In genomic region chr11:57942808-57943207, GRCh38 we compare ENCODE assay signal across 27 cellular contexts.
"Had no signal": no experiment of that assay in that cellular context is flagged by ENCODE, and none has a peak within 500 bp of the region (broad histone marks: within the 10 kb centered on the region; RNA-seq: fewer than 3 reads in every experiment).

No MANE protein-coding gene starts in this region.

- ATAC-seq: natural killer cell; right lobe of liver; stimulated activated naive B cell treated with anti-CD40 and anti-IgM and Interleukin-4, amounts not matched to agents 10 μg/mL and 1 μg/mL and 100 μg/mL, for 72 hours; stimulated activated naive CD8-positive, alpha-beta T cell treated with anti-CD3 and anti-CD28 coated beads, Interleukin-15, Interleukin-2, amounts not matched to agents 100 U/mL and 50 U/mL, for 24 hours; upper lobe of right lung had no signal

- H3K9me3 Mint-ChIP-seq: immature natural killer cell; neural progenitor cell; stimulated activated naive B cell treated with anti-CD40 and anti-IgM and Interleukin-4, amounts not matched to agents 10 μg/mL and 1 μg/mL and 100 μg/mL, for 72 hours had no signal

- DNase-seq: hypothalamus; immature natural killer cell; left ventricle myocardium inferior; mesendoderm; naive B cell; natural killer cell; nephron progenitor cell; occipital lobe; right lobe of liver; stimulated activated CD4-positive, alpha-beta T cell treated with anti-CD3 and anti-CD28 coated beads, Interleukin-12 subunit alpha, Interleukin-12 subunit beta, amount 100 ng/mL, for 4 hours; stimulated activated CD4-positive, alpha-beta T cell treated with anti-CD3 and anti-CD28 coated beads, Interleukin-15, amount 100 ng/mL, for 24 hours; stimulated activated CD4-positive, alpha-beta T cell treated with anti-CD3 and anti-CD28 coated beads, Interleukin-2, amount 100 ng/mL, for 24 hours; stimulated activated CD4-positive, alpha-beta T cell treated with anti-CD3 and anti-CD28 coated beads, Interleukin-4, amount 100 ng/mL, for 1 hour; stimulated activated naive B cell treated with anti-CD40 and anti-IgM and Interleukin-4, amounts not matched to agents 10 μg/mL and 1 μg/mL and 100 μg/mL, for 72 hours; stimulated activated naive CD8-positive, alpha-beta T cell treated with anti-CD3 and anti-CD28 coated beads, Interleukin-15, Interleukin-2, amounts not matched to agents 100 U/mL and 50 U/mL, for 24 hours; stomach; testis; thyroid gland; transverse colon; upper lobe of right lung had no signal

- H2AFZ ChIP-seq: neural progenitor cell had no signal

- H3K27ac ChIP-seq: left ventricle myocardium inferior, neural progenitor cell, neutrophil, right atrium auricular region, right lobe of liver, stomach, testis, thyroid gland, transverse colon, upper lobe of right lung had no signal

- H3K4me1 Mint-ChIP-seq: immature natural killer cell; natural killer cell; nephron progenitor cell; neural progenitor cell; stimulated activated naive B cell treated with anti-CD40 and anti-IgM and Interleukin-4, amounts not matched to agents 10 μg/mL and 1 μg/mL and 100 μg/mL, for 72 hours had no signal

- H3K27ac Mint-ChIP-seq: immature natural killer cell; mesothelial cell of epicardium; naive B cell; natural killer cell; nephron progenitor cell; neural progenitor cell; stimulated activated naive B cell treated with anti-CD40 and anti-IgM and Interleukin-4, amounts not matched to agents 10 μg/mL and 1 μg/mL and 100 μg/mL, for 72 hours had no signal

- H3K4me2 ChIP-seq: neural progenitor cell had no signal

- H3K27me3 ChIP-seq: neural progenitor cell, neutrophil, right atrium auricular region, right lobe of liver, stomach, testis, thyroid gland, transverse colon, upper lobe of right lung had no signal

- H3K36me3 ChIP-seq: left ventricle myocardium inferior, neural progenitor cell, neutrophil, right atrium auricular region, right lobe of liver, stomach, thyroid gland, transverse colon, upper lobe of right lung had no signal

- H3K4me3 ChIP-seq: left ventricle myocardium inferior, lung, neural progenitor cell, right atrium auricular region, right lobe of liver, skin epidermis, stomach, testis, thyroid gland, transverse colon, upper lobe of right lung had no signal

- H3K4me1 ChIP-seq: left ventricle myocardium inferior, neural progenitor cell, right atrium auricular region, right lobe of liver, stomach, testis, thyroid gland, transverse colon, upper lobe of right lung had no signal

- H3K36me3 Mint-ChIP-seq: immature natural killer cell; mesothelial cell of epicardium; naive B cell; natural killer cell; neural progenitor cell; stimulated activated naive B cell treated with anti-CD40 and anti-IgM and Interleukin-4, amounts not matched to agents 10 μg/mL and 1 μg/mL and 100 μg/mL, for 72 hours had no signal

- H3K4me3 Mint-ChIP-seq: immature natural killer cell; mesothelial cell of epicardium; naive B cell; natural killer cell; nephron progenitor cell; neural progenitor cell; stimulated activated naive B cell treated with anti-CD40 and anti-IgM and Interleukin-4, amounts not matched to agents 10 μg/mL and 1 μg/mL and 100 μg/mL, for 72 hours had no signal

- H3K27me3 Mint-ChIP-seq: progenitor cell of endocrine pancreas had no signal

- H3K9me3 ChIP-seq: left ventricle myocardium inferior, neutrophil, right atrium auricular region, right lobe of liver, stomach, testis, thyroid gland, transverse colon, upper lobe of right lung had no signal

- H3K9ac ChIP-seq: neural progenitor cell had no signal
